ENCODE assay signal across 10 cellular contexts in genomic region chr2:136281281-136282117, GRCh38.
DNase-seq lines count a peak whose midpoint lies in the region; ATAC-seq and TF ChIP-seq lines count a peak whose summit lies in the region.
"Had no signal": no experiment of that assay in that cellular context is flagged by ENCODE, and none has a peak within 500 bp of the region (broad histone marks: within the 10 kb centered on the region; RNA-seq: fewer than 3 reads in every experiment).

No MANE protein-coding gene starts in this region.

- H3K4me3 Mint-ChIP-seq in IgD-negative memory B cell: no peak overlapping the region

- peaks cover 2% of the 10 kb centered on the region for H3K36me3 Mint-ChIP-seq in IgD-negative memory B cell

- peak overlapping the region in 2 of 3 donors; percentile 78 to 92 for H3K27ac Mint-ChIP-seq in IgD-negative memory B cell

- no peak for TF ChIP-seq RAD21 in neural cell (conservative IDR thresholded peaks at IDR 0.05)

- H3F3A ChIP-seq in neural cell (ENCODE audit: insufficient read depth, low read length, poor library complexity, severe bottlenecking): no peaks in the 10 kb centered on the region

- H3K27me3 ChIP-seq in GM06990 (replicated peaks; ENCODE audit: control insufficient read depth, insufficient read depth, low read length): no peaks in the 10 kb centered on the region
- no peaks in the 10 kb centered on the region for H3K27me3 ChIP-seq in neural cell (ENCODE audit: insufficient read depth, low read depth, low read length)
- H3K27me3 ChIP-seq in heart left ventricle: peaks cover 0 to 4% (median 0%) of the 10 kb centered on the region in 9 donors

- H3K4me3 ChIP-seq in GM06990 (replicated peaks; ENCODE audit: low read depth, low read length) (no peak overlapping the region), neural cell (ENCODE audit: low read length) (no peak overlapping the region), heart left ventricle (no peak overlapping the region)

- H3K9me3 ChIP-seq in neural cell (ENCODE audit: low read length) (no peaks in the 10 kb centered on the region), heart left ventricle (no peaks in the 10 kb centered on the region)

- H3K4me1 Mint-ChIP-seq in IgD-negative memory B cell: peaks cover 40 to 51% (median 50%) of the 10 kb centered on the region in 3 donors

- no peaks in the 10 kb centered on the region for H3K79me2 ChIP-seq in neural cell (replicated peaks; ENCODE audit: insufficient read depth, low read length)

- H3K9me3 Mint-ChIP-seq in IgD-negative memory B cell: no peaks in the 10 kb centered on the region

- TF ChIP-seq CTCF in GM06990 (IDR thresholded peaks at IDR 0.05; ENCODE audit: insufficient read depth, low read length, poor library complexity, severe bottlenecking) (no peak), neural cell (IDR thresholded peaks at IDR 0.05; ENCODE audit: poor library complexity, severe bottlenecking) (no peak), heart left ventricle (IDR thresholded peaks at IDR 0.05) (no peak)

- DNase-seq in GM06990 (ENCODE audit: extremely low read depth, insufficient read length) (peak; percentile 31), activated T-cell treated with anti-CD3 and anti-CD28 coated beads for 48 hours (ENCODE audit: low read depth) (peak; percentile 16), epidermal melanocyte (ENCODE audit: insufficient read length, low spot score) (no peak), heart left ventricle (no peak), foreskin melanocyte (no peak), NCI-H526 (lab: John Stamatoyannopoulos, UW) (no peak)
- DNase-seq: DMS153, Karpas-422 had no signal

- H3K27ac ChIP-seq in neural cell (ENCODE audit: low read length) (peak overlapping the region; percentile 66), heart left ventricle (peak overlapping the region in 1 of 12 donors; percentile 61)

- H3K4me2 ChIP-seq in neural cell (ENCODE audit: low read length): peak overlapping the region; percentile 28

- TF ChIP-seq POLR2A in heart left ventricle (IDR thresholded peaks at IDR 0.05): no peak

- H3K9me2 ChIP-seq in neural cell (ENCODE audit: insufficient read depth, low read length): no peaks in the 10 kb centered on the region

- WGBS in heart left ventricle, 4 donors: 52 to 63% (median 58%) methylated on average over 16 to 17 of the region's 17 CpGs

- no peaks in the 10 kb centered on the region for H3K36me3 ChIP-seq in GM06990 (ENCODE audit: control insufficient read depth, insufficient read depth, low read length)
- no peaks in the 10 kb centered on the region for H3K36me3 ChIP-seq in neural cell (ENCODE audit: insufficient read depth, low read length)
- H3K36me3 ChIP-seq in heart left ventricle: no peaks in the 10 kb centered on the region

- no peaks in the 10 kb centered on the region for H4K20me1 ChIP-seq in neural cell (ENCODE audit: insufficient read depth)

- TF ChIP-seq EP300 in neural cell (conservative IDR thresholded peaks at IDR 0.05; ENCODE audit: poor library complexity, severe bottlenecking): peak; percentile 73

- peak overlapping the region; percentile 28 for H3K9ac ChIP-seq in neural cell (ENCODE audit: low read length)

- no peak for ATAC-seq in heart left ventricle

- no peaks in the 10 kb centered on the region for H3K27me3 Mint-ChIP-seq in IgD-negative memory B cell

- no peak overlapping the region for H2AFZ ChIP-seq in neural cell (ENCODE audit: low read depth, low read length)

- intact Hi-C loops in heart left ventricle (cut with DNase I): no loop called here

- H3K4me1 ChIP-seq in heart left ventricle: no peaks in the 10 kb centered on the region

TF ChIP-seq in neural cell, 6 proteins besides CTCF, POLR2A, EP300 and RAD21:
- TF ChIP-seq SMC3 (conservative IDR thresholded peaks at IDR 0.05; ENCODE audit: poor library complexity): no peak
- no peak for TF ChIP-seq MXI1 (conservative IDR thresholded peaks at IDR 0.05; ENCODE audit: poor library complexity, severe bottlenecking)
- no peak for TF ChIP-seq REST (IDR thresholded peaks at IDR 0.05; ENCODE audit: borderline replicate concordance)
- TF ChIP-seq POLR2AphosphoS5 (IDR thresholded peaks at IDR 0.05): peak; percentile 59

Comparison
In these comparisons a context has a peak if more than half of its experiments do, and no peak if none do; other contexts are left out.
1. DNase-seq: peak in GM06990 (single experiment) and activated T-cell treated with anti-CD3 and anti-CD28 coated beads for 48 hours (single experiment); none in epidermal melanocyte (single experiment), heart left ventricle (0 of 5), foreskin melanocyte (single experiment) and NCI-H526 (0 of 2).